ENCODE assay signal across 1 cellular context in genomic region chr12:131799828-131800593, GRCh38.
TF ChIP-seq lines count a peak whose summit lies in the region.

No MANE protein-coding gene starts in this region.

TF ChIP-seq in K562, 482 proteins besides CTCF, POLR2A, EP300 and RAD21 (continued from another document):
- TF ChIP-seq ZBTB33 (CRISPR knock-in tag; IDR thresholded peaks at IDR 0.05) = peak; percentile 37; the same call in 1 of the 2 replicates
